Comparison of ENCODE assay signal across 9 cellular contexts in genomic region chr16:31179153-31179746, GRCh38. TPM values are rescaled to one million over a fixed set of nuclear protein-coding genes. Genes with fewer than 3 reads are reported as not detected.
DNase-seq lines count a peak whose midpoint lies in the region; ATAC-seq, FAIRE-seq and TF ChIP-seq lines count a peak whose summit lies in the region.
"Had no signal": no experiment of that assay in that cellular context is flagged by ENCODE, and none has a peak within 500 bp of the region (broad histone marks: within the 10 kb centered on the region; RNA-seq: fewer than 3 reads in every experiment).

No MANE protein-coding gene starts in this region.

- 0 out of 2 replicates have a peak, but pooled peaks have one; percentile 9 for TF ChIP-seq RAD21 in HepG2 (CRISPR knock-in tag; IDR thresholded peaks at IDR 0.05)

- no peak for TF ChIP-seq CTCF in ascending aorta (IDR thresholded peaks at IDR 0.05)
- no peak for TF ChIP-seq CTCF in HepG2 (CRISPR knock-in tag; IDR thresholded peaks at IDR 0.05)
- TF ChIP-seq CTCF in tibial artery (IDR thresholded peaks at IDR 0.05): no peak

- peaks cover 38% of the 10 kb centered on the region for H4K20me1 ChIP-seq in HepG2 (ENCODE audit: insufficient read depth, low read length)

- H3K79me2 ChIP-seq in HepG2 (ENCODE audit: insufficient read depth, low read length): peaks cover 49% of the 10 kb centered on the region

- TF ChIP-seq POLR2A in HepG2 (IDR thresholded peaks at IDR 0.05; ENCODE audit: insufficient read depth in 1 of 2, low read depth in 2 of 2, low read length in 2 of 2): no peak

- no peak for DNase-seq in ascending aorta (ENCODE audit: low spot score in 2 of 2)
- DNase-seq in HepG2 (ENCODE audit: low spot score): no peak
- DNase-seq in tibial artery: no peak
- DNase-seq in effector CD4-positive, alpha-beta T cell: no peak
- DNase-seq in RKO (ENCODE audit: low spot score): no peak
- no peak for DNase-seq in stimulated activated CD4-positive, alpha-beta T cell treated with anti-CD3 and anti-CD28 coated beads, Interleukin-15, amount 100 ng/mL, for 24 hours

- H3K27me3 ChIP-seq in ascending aorta (no peaks in the 10 kb centered on the region), HepG2 (ENCODE audit: control insufficient read depth in 1 of 2, insufficient read depth in 2 of 2, low read length in 2 of 2) (no peaks in the 10 kb centered on the region; a peak in 1 of 5 replicates), tibial artery (no peaks in the 10 kb centered on the region)

- peak; percentile 0 for ATAC-seq in GM18517 (IDR thresholded peaks at IDR 0.05; ENCODE audit: unreplicated experiment)
- peak; percentile 3 for ATAC-seq in HG03135 (IDR thresholded peaks at IDR 0.05; ENCODE audit: unreplicated experiment)
- ATAC-seq in HepG2: peak; percentile 1; the same call in 2 of the 3 replicates

- peak overlapping the region; percentile 8 for H2AFZ ChIP-seq in HepG2 (ENCODE audit: low read length)

- peak overlapping the region; percentile 90 for H3K4me2 ChIP-seq in HepG2 (ENCODE audit: low read depth, low read length)

- H3K9ac ChIP-seq in HepG2 (ENCODE audit: insufficient read depth, low read depth, low read length): peak overlapping the region; percentile 98

- 1% methylated on average over 17 of the region's 29 CpGs for WGBS in HepG2 (ENCODE audit: low lambda C conversion rate)

- TSS peak; percentile 91 for BruUV-seq in HepG2 (replicated peaks; lab: Mats Ljungman, UMichigan)

- FAIRE-seq in HepG2 (lab: Jason Lieb, UNC): no peak

- POLR2A ChIA-PET in HepG2 (lab: Yijun Ruan, JAX): interaction anchor here (0.5 to 2.5 kb wide), 41 partner anchors 8 to 534 kb away, joined by 3 to 65 read pairs (median 6); partner anchors contain the start of genes ARMC5, HSD3B7, KAT8 and PYCARD

- H3K36me3 ChIP-seq in ascending aorta (peaks cover 18 to 21% of the 10 kb centered on the region in 2 donors), HepG2 (replicated peaks in 1 of 2; ENCODE audit: control insufficient read depth in 1 of 2, insufficient read depth in 2 of 2, low read length in 2 of 2) (peaks cover 14 to 26% of the 10 kb centered on the region in 2 experiments), tibial artery (peaks cover 12 to 19% (median 19%) of the 10 kb centered on the region in 3 donors)

- no peak for TF ChIP-seq EP300 in HepG2 (IDR thresholded peaks at IDR 0.05; ENCODE audit: low read depth in 2 of 2, low read length in 2 of 2)
- 0 out of 2 replicates have a peak, but pooled peaks have one; percentile 15 for TF ChIP-seq EP300 in HepG2 (CRISPR knock-in tag; IDR thresholded peaks at IDR 0.05; ENCODE audit: borderline replicate concordance)

- H3K9me3 ChIP-seq in ascending aorta (no peaks in the 10 kb centered on the region), HepG2 (ENCODE audit: low read length) (no peaks in the 10 kb centered on the region), tibial artery (no peaks in the 10 kb centered on the region)

- H3K4me1 ChIP-seq in ascending aorta (peaks cover 5 to 35% of the 10 kb centered on the region in 2 donors), HepG2 (ENCODE audit: insufficient read depth, low read length) (peaks cover 43% of the 10 kb centered on the region), tibial artery (peaks cover 0 to 39% (median 37%) of the 10 kb centered on the region in 4 donors)

- CTCF ChIA-PET in HepG2 (lab: Yijun Ruan, JAX; ENCODE audit: low intra/inter-chr PET ratio, low total read pairs): no interaction called here

- H3K4me3 ChIP-seq in ascending aorta (peak overlapping the region; percentile 92 to 97), HepG2 (replicated peaks in 1 of 3; ENCODE audit: insufficient read depth in 1 of 3, low read depth in 2 of 3, low read length in 3 of 3) (peak overlapping the region; percentile 90 to 93 (median 93)), tibial artery (peak overlapping the region; percentile 78 to 100)

- in situ Hi-C loops in HepG2 (cut with HindIII; ENCODE audit: extremely low pct_ligation_motif_present, low pct_unique_long_range_greater_than_20kb): no loop called here

- H3K27ac ChIP-seq in ascending aorta (peak overlapping the region; percentile 98 to 99), HepG2 (ENCODE audit: extremely low read length, insufficient read depth, low read length) (peak overlapping the region; percentile 94), tibial artery (peak overlapping the region; percentile 95 to 100)

- intact Hi-C loops in ascending aorta (cut with DNase I) (loop anchor here (1.0 to 5.0 kb wide), 2 partner anchors 280 to 693 kb away; partner anchors contain the start of genes ARMC5 and ZNF267), HepG2 (cut with micrococcal nuclease; ENCODE audit: unreplicated experiment) (no loop called here), tibial artery (cut with DNase I; ENCODE audit: low total_unique reads) (no loop called here)

RNA-seq across cellular contexts. Expression of gene FUS, which starts 0.7 kb away (rescaled TPM):
- 166 TPM for total RNA-seq in ascending aorta
- total RNA-seq in HepG2 (2016; rRNA removed; fragmentation: Illumina TruSeq; extraction: Trizol): 64.8 and 68.1 TPM in 2 replicates
- total RNA-seq in HepG2 (2016; cell fraction: cytosol; rRNA removed; fragmentation: Illumina TruSeq; extraction: Trizol; ENCODE audit: low read depth): 132 and 135 TPM in 2 replicates
- 65.7 and 69.2 TPM in 2 replicates for total RNA-seq in HepG2 (2016; cell fraction: insoluble cytoplasmic fraction; rRNA removed; fragmentation: Illumina TruSeq; extraction: Trizol)
- total RNA-seq in HepG2 (2016; cell fraction: membrane; rRNA removed; fragmentation: Illumina TruSeq; extraction: Trizol): 107 and 110 TPM in 2 replicates
- 164 and 176 TPM in 2 replicates for total RNA-seq in HepG2 (2016; cell fraction: nucleus; rRNA removed; fragmentation: Illumina TruSeq; extraction: Trizol)
- polyA plus RNA-seq in HepG2 (2011; rRNA removed): 168 and 176 TPM in 2 replicates
- 81.1 and 83.9 TPM in 2 replicates for polyA plus RNA-seq in HepG2 (2011; cell fraction: cytosol; rRNA removed)
- 401 and 461 TPM in 2 replicates for polyA plus RNA-seq in HepG2 (2011; cell fraction: nucleus; rRNA removed)
- polyA plus RNA-seq in HepG2 (2012): 485 and 576 TPM in 2 replicates
- 70.9 and 79.9 TPM in 2 replicates for polyA plus RNA-seq in HepG2 (2016; cell fraction: cytosol; fragmentation: Illumina TruSeq; extraction: Trizol; ENCODE audit: low read depth)
- 475 and 565 TPM in 2 replicates for polyA plus RNA-seq in HepG2 (2016; cell fraction: insoluble cytoplasmic fraction; fragmentation: Illumina TruSeq; extraction: Trizol; ENCODE audit: low read depth)
- 78.4 and 96.5 TPM in 2 replicates for polyA plus RNA-seq in HepG2 (2016; cell fraction: membrane; fragmentation: Illumina TruSeq; extraction: Trizol; ENCODE audit: low read depth)
- polyA plus RNA-seq in HepG2 (2016; cell fraction: nucleus; fragmentation: Illumina TruSeq; extraction: Trizol; ENCODE audit: insufficient read depth, low read depth): 1,051 and 1,103 TPM in 2 replicates
- polyA minus RNA-seq in HepG2 (2011; rRNA and poly(A)+ RNA removed; ENCODE audit: low replicate concordance): 149 and 213 TPM in 2 replicates
- polyA minus RNA-seq in HepG2 (2011; cell fraction: cytosol; rRNA and poly(A)+ RNA removed): 117 and 135 TPM in 2 replicates
- polyA minus RNA-seq in HepG2 (2011; cell fraction: nucleus; rRNA and poly(A)+ RNA removed): 379 and 413 TPM in 2 replicates

RNA-seq across cellular contexts. Expression of gene PYCARD, which starts 23.3 kb away (rescaled TPM):
- total RNA-seq in ascending aorta (21.1 TPM), HepG2 (2016; rRNA removed; fragmentation: Illumina TruSeq; extraction: Trizol) (4.4 and 4.8 TPM in 2 replicates)
- total RNA-seq in HepG2 (2016; cell fraction: cytosol; rRNA removed; fragmentation: Illumina TruSeq; extraction: Trizol; ENCODE audit: low read depth): 3.8 and 4.5 TPM in 2 replicates
- 3.7 and 4.7 TPM in 2 replicates for total RNA-seq in HepG2 (2016; cell fraction: insoluble cytoplasmic fraction; rRNA removed; fragmentation: Illumina TruSeq; extraction: Trizol)
- 3.8 and 5.0 TPM in 2 replicates for total RNA-seq in HepG2 (2016; cell fraction: membrane; rRNA removed; fragmentation: Illumina TruSeq; extraction: Trizol)
- 1.8 and 2.4 TPM in 2 replicates for total RNA-seq in HepG2 (2016; cell fraction: nucleus; rRNA removed; fragmentation: Illumina TruSeq; extraction: Trizol)
- 6.0 and 9.2 TPM in 2 replicates for polyA plus RNA-seq in HepG2 (2011; rRNA removed)
- polyA plus RNA-seq in HepG2 (2011; cell fraction: cytosol; rRNA removed): 3.7 and 11.2 TPM in 2 replicates
- 7.2 and 9.7 TPM in 2 replicates for polyA plus RNA-seq in HepG2 (2011; cell fraction: nucleus; rRNA removed)
- 3.6 and 4.1 TPM in 2 replicates for polyA plus RNA-seq in HepG2 (2012)
- 3.8 and 5.0 TPM in 2 replicates for polyA plus RNA-seq in HepG2 (2016; cell fraction: cytosol; fragmentation: Illumina TruSeq; extraction: Trizol; ENCODE audit: low read depth)
- 4.4 and 4.5 TPM in 2 replicates for polyA plus RNA-seq in HepG2 (2016; cell fraction: insoluble cytoplasmic fraction; fragmentation: Illumina TruSeq; extraction: Trizol; ENCODE audit: low read depth)
- polyA plus RNA-seq in HepG2 (2016; cell fraction: membrane; fragmentation: Illumina TruSeq; extraction: Trizol; ENCODE audit: low read depth): 2.7 and 3.2 TPM in 2 replicates
- polyA plus RNA-seq in HepG2 (2016; cell fraction: nucleus; fragmentation: Illumina TruSeq; extraction: Trizol; ENCODE audit: insufficient read depth, low read depth): 0.87 and 3.1 TPM in 2 replicates
- polyA minus RNA-seq in HepG2 (2011; rRNA and poly(A)+ RNA removed; ENCODE audit: low replicate concordance): 7.8 TPM in 1 of 2 replicates, not detected in the other
- polyA minus RNA-seq in HepG2 (2011; cell fraction: cytosol; rRNA and poly(A)+ RNA removed): 2.7 and 4.6 TPM in 2 replicates
- 0.64 TPM in 1 of 2 replicates, not detected in the other for polyA minus RNA-seq in HepG2 (2011; cell fraction: nucleus; rRNA and poly(A)+ RNA removed)

RNA-seq across cellular contexts. Expression of gene PRSS36, which starts 29.4 kb away (rescaled TPM):
- total RNA-seq in ascending aorta (1.4 TPM), HepG2 (2016; rRNA removed; fragmentation: Illumina TruSeq; extraction: Trizol) (1.1 and 1.5 TPM in 2 replicates)
- total RNA-seq in HepG2 (2016; cell fraction: cytosol; rRNA removed; fragmentation: Illumina TruSeq; extraction: Trizol; ENCODE audit: low read depth): 2.5 and 3.6 TPM in 2 replicates
- 0.79 and 2.2 TPM in 2 replicates for total RNA-seq in HepG2 (2016; cell fraction: insoluble cytoplasmic fraction; rRNA removed; fragmentation: Illumina TruSeq; extraction: Trizol)
- 3.2 and 4.8 TPM in 2 replicates for total RNA-seq in HepG2 (2016; cell fraction: membrane; rRNA removed; fragmentation: Illumina TruSeq; extraction: Trizol)
- total RNA-seq in HepG2 (2016; cell fraction: nucleus; rRNA removed; fragmentation: Illumina TruSeq; extraction: Trizol): 1.1 and 1.8 TPM in 2 replicates
- polyA plus RNA-seq in HepG2 (2011; rRNA removed): 2.1 and 2.7 TPM in 2 replicates
- polyA plus RNA-seq in HepG2 (2011; cell fraction: cytosol; rRNA removed): 0.95 and 2.1 TPM in 2 replicates
- polyA plus RNA-seq in HepG2 (2011; cell fraction: nucleus; rRNA removed): 1.9 and 2.8 TPM in 2 replicates
- 0.71 and 1.5 TPM in 2 replicates for polyA plus RNA-seq in HepG2 (2012)
- 2.1 and 2.2 TPM in 2 replicates for polyA plus RNA-seq in HepG2 (2016; cell fraction: cytosol; fragmentation: Illumina TruSeq; extraction: Trizol; ENCODE audit: low read depth)
- polyA plus RNA-seq in HepG2 (2016; cell fraction: insoluble cytoplasmic fraction; fragmentation: Illumina TruSeq; extraction: Trizol; ENCODE audit: low read depth): 2.1 and 2.5 TPM in 2 replicates
- polyA plus RNA-seq in HepG2 (2016; cell fraction: membrane; fragmentation: Illumina TruSeq; extraction: Trizol; ENCODE audit: low read depth): 0.93 and 4.0 TPM in 2 replicates
- 1.3 and 3.1 TPM in 2 replicates for polyA plus RNA-seq in HepG2 (2016; cell fraction: nucleus; fragmentation: Illumina TruSeq; extraction: Trizol; ENCODE audit: insufficient read depth, low read depth)
- polyA minus RNA-seq in HepG2 (2011; rRNA and poly(A)+ RNA removed; ENCODE audit: low replicate concordance): 0.76 and 9.9 TPM in 2 replicates
- polyA minus RNA-seq in HepG2 (2011; cell fraction: cytosol; rRNA and poly(A)+ RNA removed): 0.20 and 0.44 TPM in 2 replicates
- 1.3 TPM in 1 of 2 replicates, not detected in the other for polyA minus RNA-seq in HepG2 (2011; cell fraction: nucleus; rRNA and poly(A)+ RNA removed)

RNA-seq across cellular contexts. Expression of gene TRIM72, which starts 34.7 kb away (rescaled TPM):
- not detected for total RNA-seq in ascending aorta
- total RNA-seq in HepG2 (2016; rRNA removed; fragmentation: Illumina TruSeq; extraction: Trizol): not detected in 2 replicates
- total RNA-seq in HepG2 (2016; cell fraction: cytosol; rRNA removed; fragmentation: Illumina TruSeq; extraction: Trizol; ENCODE audit: low read depth): not detected in 2 replicates
- total RNA-seq in HepG2 (2016; cell fraction: insoluble cytoplasmic fraction; rRNA removed; fragmentation: Illumina TruSeq; extraction: Trizol): not detected in 2 replicates
- not detected in 2 replicates for total RNA-seq in HepG2 (2016; cell fraction: membrane; rRNA removed; fragmentation: Illumina TruSeq; extraction: Trizol)
- not detected in 2 replicates for total RNA-seq in HepG2 (2016; cell fraction: nucleus; rRNA removed; fragmentation: Illumina TruSeq; extraction: Trizol)
- polyA plus RNA-seq in HepG2 (2011; rRNA removed): not detected in 2 replicates
- not detected in 2 replicates for polyA plus RNA-seq in HepG2 (2011; cell fraction: cytosol; rRNA removed)
- polyA plus RNA-seq in HepG2 (2011; cell fraction: nucleus; rRNA removed): 0.05 TPM in 1 of 2 replicates, not detected in the other
- polyA plus RNA-seq in HepG2 (2012): not detected in 2 replicates
- not detected in 2 replicates for polyA plus RNA-seq in HepG2 (2016; cell fraction: cytosol; fragmentation: Illumina TruSeq; extraction: Trizol; ENCODE audit: low read depth)
- polyA plus RNA-seq in HepG2 (2016; cell fraction: insoluble cytoplasmic fraction; fragmentation: Illumina TruSeq; extraction: Trizol; ENCODE audit: low read depth): not detected in 2 replicates
- polyA plus RNA-seq in HepG2 (2016; cell fraction: membrane; fragmentation: Illumina TruSeq; extraction: Trizol; ENCODE audit: low read depth): not detected in 2 replicates
- not detected in 2 replicates for polyA plus RNA-seq in HepG2 (2016; cell fraction: nucleus; fragmentation: Illumina TruSeq; extraction: Trizol; ENCODE audit: insufficient read depth, low read depth)
- 0.02 TPM in 1 of 2 replicates, not detected in the other for polyA minus RNA-seq in HepG2 (2011; rRNA and poly(A)+ RNA removed; ENCODE audit: low replicate concordance)
- polyA minus RNA-seq in HepG2 (2011; cell fraction: cytosol; rRNA and poly(A)+ RNA removed): not detected in 2 replicates
- polyA minus RNA-seq in HepG2 (2011; cell fraction: nucleus; rRNA and poly(A)+ RNA removed): not detected in 2 replicates
- total RNA-seq: T-helper 2 cell treated with Interferon-gamma antibody and Interleukin-4, amounts not matched to agents 100 ng/mL and 5 ng/mL, for 36 hours had no signal

RNA-seq across cellular contexts. Expression of gene PYDC1, which starts 37.7 kb away (rescaled TPM):
- total RNA-seq in ascending aorta: not detected
- not detected in 2 replicates for total RNA-seq in HepG2 (2016; rRNA removed; fragmentation: Illumina TruSeq; extraction: Trizol)
- not detected in 2 replicates for total RNA-seq in HepG2 (2016; cell fraction: cytosol; rRNA removed; fragmentation: Illumina TruSeq; extraction: Trizol; ENCODE audit: low read depth)
- total RNA-seq in HepG2 (2016; cell fraction: insoluble cytoplasmic fraction; rRNA removed; fragmentation: Illumina TruSeq; extraction: Trizol): not detected in 2 replicates
- not detected in 2 replicates for total RNA-seq in HepG2 (2016; cell fraction: membrane; rRNA removed; fragmentation: Illumina TruSeq; extraction: Trizol)
- total RNA-seq in HepG2 (2016; cell fraction: nucleus; rRNA removed; fragmentation: Illumina TruSeq; extraction: Trizol): not detected in 2 replicates
- not detected in 2 replicates for polyA plus RNA-seq in HepG2 (2011; rRNA removed)
- polyA plus RNA-seq in HepG2 (2011; cell fraction: cytosol; rRNA removed): not detected in 2 replicates
- not detected in 2 replicates for polyA plus RNA-seq in HepG2 (2011; cell fraction: nucleus; rRNA removed)
- polyA plus RNA-seq in HepG2 (2012): not detected in 2 replicates
- not detected in 2 replicates for polyA plus RNA-seq in HepG2 (2016; cell fraction: cytosol; fragmentation: Illumina TruSeq; extraction: Trizol; ENCODE audit: low read depth)
- polyA plus RNA-seq in HepG2 (2016; cell fraction: insoluble cytoplasmic fraction; fragmentation: Illumina TruSeq; extraction: Trizol; ENCODE audit: low read depth): not detected in 2 replicates
- polyA plus RNA-seq in HepG2 (2016; cell fraction: membrane; fragmentation: Illumina TruSeq; extraction: Trizol; ENCODE audit: low read depth): not detected in 2 replicates
- not detected in 2 replicates for polyA plus RNA-seq in HepG2 (2016; cell fraction: nucleus; fragmentation: Illumina TruSeq; extraction: Trizol; ENCODE audit: insufficient read depth, low read depth)
- not detected in 2 replicates for polyA minus RNA-seq in HepG2 (2011; rRNA and poly(A)+ RNA removed; ENCODE audit: low replicate concordance)
- polyA minus RNA-seq in HepG2 (2011; cell fraction: cytosol; rRNA and poly(A)+ RNA removed): not detected in 2 replicates
- not detected in 2 replicates for polyA minus RNA-seq in HepG2 (2011; cell fraction: nucleus; rRNA and poly(A)+ RNA removed)
- total RNA-seq: T-helper 2 cell treated with Interferon-gamma antibody and Interleukin-4, amounts not matched to agents 100 ng/mL and 5 ng/mL, for 36 hours had no signal
